Comparison of ENCODE assay signal across 18 cellular contexts in genomic region chr3:17811633-17812032, GRCh38.
"Had no signal": no experiment of that assay in that cellular context is flagged by ENCODE, and none has a peak within 500 bp of the region (broad histone marks: within the 10 kb centered on the region; RNA-seq: fewer than 3 reads in every experiment).

No MANE protein-coding gene starts in this region.

- H3K4me3 ChIP-seq: coronary artery, prostate gland, right lobe of liver, tibial artery, upper lobe of right lung, vagina had no signal

- DNase-seq: effector CD4-positive, alpha-beta T cell; foreskin melanocyte; head of caudate nucleus; hippocampal formation; kidney glomerular epithelial cell; naive thymus-derived CD4-positive, alpha-beta T cell; nephron progenitor cell; retina; right lobe of liver; stimulated activated CD4-positive, alpha-beta T cell treated with anti-CD3 and anti-CD28 coated beads, Interleukin-2, amount 100 ng/mL, for 24 hours; stimulated activated CD4-positive, alpha-beta T cell treated with anti-CD3 and anti-CD28 coated beads, Interleukin-4, amount 100 ng/mL, for 4 hours; stimulated activated naive B cell treated with anti-CD40 and anti-IgM and Interleukin-4, amounts not matched to agents 10 μg/mL and 1 μg/mL and 100 μg/mL, for 72 hours; tibial artery; upper lobe of right lung had no signal

- H3K27ac ChIP-seq: coronary artery, parathyroid adenoma, prostate gland, right lobe of liver, tibial artery, upper lobe of right lung, vagina had no signal

- H3K79me2 ChIP-seq: parathyroid adenoma had no signal

- H3K4me1 ChIP-seq: parathyroid adenoma, prostate gland, right lobe of liver, tibial artery, upper lobe of right lung, vagina had no signal

- H3K9ac ChIP-seq: parathyroid adenoma had no signal

- H3K36me3 ChIP-seq: prostate gland, right lobe of liver, tibial artery, upper lobe of right lung, vagina had no signal

- H3K27me3 ChIP-seq: right lobe of liver, tibial artery, upper lobe of right lung, vagina had no signal
